14 cellular contexts compared by ENCODE assay signal in genomic region chr3:156418428-156418827, GRCh38.
DNase-seq lines count a peak whose midpoint lies in the region; ATAC-seq, FAIRE-seq and TF ChIP-seq lines count a peak whose summit lies in the region.
"Had no signal": no experiment of that assay in that cellular context is flagged by ENCODE, and none has a peak within 500 bp of the region (broad histone marks: within the 10 kb centered on the region; RNA-seq: fewer than 3 reads in every experiment).

No MANE protein-coding gene starts in this region.

- no peak overlapping the region for H3K4me3 Mint-ChIP-seq in chondrocyte (ENCODE audit: unreplicated experiment)
- H3K4me3 Mint-ChIP-seq: B cell; CD4-positive, alpha-beta T cell; HFFc6 had no signal

- H4K20me1 ChIP-seq in KMS-11 (ENCODE audit: insufficient read depth), result no peaks in the 10 kb centered on the region

- H3K9ac ChIP-seq in KMS-11, result no peak overlapping the region

- 38% methylated on average over 2 of the region's 2 CpGs for WGBS in A549 (ENCODE audit: missing lambda C conversion rate)

- FAIRE-seq in A549 (lab: Jason Lieb, UNC), result peak; percentile 28

- H3K27me3 ChIP-seq in KMS-11 (ENCODE audit: insufficient read depth, low read depth) (no peaks in the 10 kb centered on the region), MG63 (no peaks in the 10 kb centered on the region)

- TF ChIP-seq EP300 in A549 (IDR thresholded peaks at IDR 0.05), result no peak

- CTCF ChIA-PET in A549 (lab: Yijun Ruan, JAX), result no interaction called here

- H3K36me3 ChIP-seq in KMS-11 (ENCODE audit: insufficient read depth) (no peaks in the 10 kb centered on the region), MG63 (no peaks in the 10 kb centered on the region)

- no peaks in the 10 kb centered on the region for H3K79me2 ChIP-seq in KMS-11 (ENCODE audit: insufficient read depth, low read depth)

- no peak for TF ChIP-seq RAD21 in A549 (conservative IDR thresholded peaks at IDR 0.05 in 1 of 2, IDR thresholded peaks at IDR 0.05 in 1 of 2)

- TF ChIP-seq POLR2A in A549 (IDR thresholded peaks at IDR 0.05; ENCODE audit: low read length), result no peak

- H3K4me2 ChIP-seq in A549 (no peak overlapping the region), KMS-11 (peak overlapping the region; percentile 30; the same call in 1 of the 2 replicates)

- H3K4me1 ChIP-seq in A549 (peaks cover 6% of the 10 kb centered on the region; the same call in 1 of the 3 replicates), KMS-11 (ENCODE audit: low read depth, poor library complexity, severe bottlenecking) (peaks cover 19% of the 10 kb centered on the region)

- H3K36me3 Mint-ChIP-seq in chondrocyte (ENCODE audit: low read depth), result peaks cover 1% of the 10 kb centered on the region

- no peaks in the 10 kb centered on the region for H3K9me3 Mint-ChIP-seq in chondrocyte (ENCODE audit: low read depth)
- H3K9me3 Mint-ChIP-seq: CD4-positive, alpha-beta T cell; HFFc6 had no signal

- H3K27me3 Mint-ChIP-seq in chondrocyte (ENCODE audit: low read depth), result peaks cover 2% of the 10 kb centered on the region

- H3K4me1 Mint-ChIP-seq in chondrocyte (ENCODE audit: low read depth), result peaks cover 2% of the 10 kb centered on the region
- H3K4me1 Mint-ChIP-seq: B cell had no signal

- H2AFZ ChIP-seq in KMS-11 (ENCODE audit: low read depth), result no peak overlapping the region

- POLR2A ChIA-PET in A549 (lab: Yijun Ruan, JAX), result no interaction called here

- no peaks in the 10 kb centered on the region for H3K9me3 ChIP-seq in A549
- no peaks in the 10 kb centered on the region for H3K9me3 ChIP-seq in MG63

- TF ChIP-seq CTCF in A549 (IDR thresholded peaks at IDR 0.05) (no peak), KMS-11 (conservative IDR thresholded peaks at IDR 0.05; ENCODE audit: low read depth, low read length) (no peak), chondrocyte (IDR thresholded peaks at IDR 0.05) (no peak)

- no peak overlapping the region for H3K27ac Mint-ChIP-seq in chondrocyte (ENCODE audit: unreplicated experiment)
- H3K27ac Mint-ChIP-seq: B cell; CD4-positive, alpha-beta T cell; HFFc6 had no signal

- peak; percentile 7 for DNase-seq in NCI-H510A treated with DMSO at 0.1 percent for 48 hours (lab: John Stamatoyannopoulos, UW)
- no peak for DNase-seq in NCI-H510A (lab: John Stamatoyannopoulos, UW)
- DNase-seq in A549 (ENCODE audit: low read depth in 1 of 2, low spot score in 1 of 2), result no peak
- DNase-seq in caudate nucleus (lab: John Stamatoyannopoulos, UW), result peak in 8 of 61 donors; percentile 3 to 83 (median 24)
- no peak for DNase-seq in MG63
- DNase-seq in cerebellum (ENCODE audit: low spot score), result no peak
- no peak for DNase-seq in chondrocyte (ENCODE audit: low spot score)
- DNase-seq: Calu3; CD4-positive, alpha-beta T cell; DMS 273 treated with DMSO at 0.1 percent for 48 hours; HCEC 1CT; HFFc6 had no signal

- ATAC-seq in A549, result no peak

- H3K4me3 ChIP-seq in A549 (no peak overlapping the region), KMS-11 (IDR thresholded peaks at IDR 0.05; ENCODE audit: insufficient read depth, low read depth, low read length) (no peak overlapping the region), MG63 (no peak overlapping the region)

- no peak overlapping the region for H3K27ac ChIP-seq in A549
- no peak overlapping the region for H3K27ac ChIP-seq in KMS-11
- peak overlapping the region; percentile 77 for H3K27ac ChIP-seq in caudate nucleus (ENCODE audit: low read depth, low read length)

TF ChIP-seq in A549, 52 proteins besides CTCF, POLR2A, EP300 and RAD21:
- TF ChIP-seq POLR2AphosphoS2 (conservative IDR thresholded peaks at IDR 0.05; ENCODE audit: low read length), result no peak
- TF ChIP-seq NR3C1 (IDR thresholded peaks at IDR 0.05), result no peak
- TF ChIP-seq, protein P1, sequence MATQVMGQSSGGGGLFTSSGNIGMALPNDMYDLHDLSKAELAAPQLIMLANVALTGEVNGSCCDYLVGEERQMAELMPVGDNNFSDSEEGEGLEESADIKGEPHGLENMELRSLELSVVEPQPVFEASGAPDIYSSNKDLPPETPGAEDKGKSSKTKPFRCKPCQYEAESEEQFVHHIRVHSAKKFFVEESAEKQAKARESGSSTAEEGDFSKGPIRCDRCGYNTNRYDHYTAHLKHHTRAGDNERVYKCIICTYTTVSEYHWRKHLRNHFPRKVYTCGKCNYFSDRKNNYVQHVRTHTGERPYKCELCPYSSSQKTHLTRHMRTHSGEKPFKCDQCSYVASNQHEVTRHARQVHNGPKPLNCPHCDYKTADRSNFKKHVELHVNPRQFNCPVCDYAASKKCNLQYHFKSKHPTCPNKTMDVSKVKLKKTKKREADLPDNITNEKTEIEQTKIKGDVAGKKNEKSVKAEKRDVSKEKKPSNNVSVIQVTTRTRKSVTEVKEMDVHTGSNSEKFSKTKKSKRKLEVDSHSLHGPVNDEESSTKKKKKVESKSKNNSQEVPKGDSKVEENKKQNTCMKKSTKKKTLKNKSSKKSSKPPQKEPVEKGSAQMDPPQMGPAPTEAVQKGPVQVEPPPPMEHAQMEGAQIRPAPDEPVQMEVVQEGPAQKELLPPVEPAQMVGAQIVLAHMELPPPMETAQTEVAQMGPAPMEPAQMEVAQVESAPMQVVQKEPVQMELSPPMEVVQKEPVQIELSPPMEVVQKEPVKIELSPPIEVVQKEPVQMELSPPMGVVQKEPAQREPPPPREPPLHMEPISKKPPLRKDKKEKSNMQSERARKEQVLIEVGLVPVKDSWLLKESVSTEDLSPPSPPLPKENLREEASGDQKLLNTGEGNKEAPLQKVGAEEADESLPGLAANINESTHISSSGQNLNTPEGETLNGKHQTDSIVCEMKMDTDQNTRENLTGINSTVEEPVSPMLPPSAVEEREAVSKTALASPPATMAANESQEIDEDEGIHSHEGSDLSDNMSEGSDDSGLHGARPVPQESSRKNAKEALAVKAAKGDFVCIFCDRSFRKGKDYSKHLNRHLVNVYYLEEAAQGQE (IDR thresholded peaks at IDR 0.05), result no peak
- no peak for TF ChIP-seq USF2 (IDR thresholded peaks at IDR 0.05)
- no peak for TF ChIP-seq SMC3 (IDR thresholded peaks at IDR 0.05)
- no peak for TF ChIP-seq NPAS2 (CRISPR knock-in tag; IDR thresholded peaks at IDR 0.05; ENCODE audit: borderline replicate concordance)
- TF ChIP-seq MAX (IDR thresholded peaks at IDR 0.05), result no peak
- no peak for TF ChIP-seq KDM1A (IDR thresholded peaks at IDR 0.05; ENCODE audit: low read depth)
- TF ChIP-seq CBX2 (IDR thresholded peaks at IDR 0.05; ENCODE audit: borderline replicate concordance, low read depth), result no peak
- TF ChIP-seq, protein P2, sequence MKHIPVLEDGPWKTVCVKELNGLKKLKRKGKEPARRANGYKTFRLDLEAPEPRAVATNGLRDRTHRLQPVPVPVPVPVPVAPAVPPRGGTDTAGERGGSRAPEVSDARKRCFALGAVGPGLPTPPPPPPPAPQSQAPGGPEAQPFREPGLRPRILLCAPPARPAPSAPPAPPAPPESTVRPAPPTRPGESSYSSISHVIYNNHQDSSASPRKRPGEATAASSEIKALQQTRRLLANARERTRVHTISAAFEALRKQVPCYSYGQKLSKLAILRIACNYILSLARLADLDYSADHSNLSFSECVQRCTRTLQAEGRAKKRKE (CRISPR knock-in tag; IDR thresholded peaks at IDR 0.05; ENCODE audit: low read depth), result no peak
- TF ChIP-seq EHF (CRISPR knock-in tag; IDR thresholded peaks at IDR 0.05), result no peak
- no peak for TF ChIP-seq KDM5A (IDR thresholded peaks at IDR 0.05)
- no peak for TF ChIP-seq HOXB13 (CRISPR knock-in tag; IDR thresholded peaks at IDR 0.05; ENCODE audit: low read depth)
- TF ChIP-seq JUNB (IDR thresholded peaks at IDR 0.05), result no peak
